8 cellular contexts compared by ENCODE assay signal in the genomic region with DNA sequence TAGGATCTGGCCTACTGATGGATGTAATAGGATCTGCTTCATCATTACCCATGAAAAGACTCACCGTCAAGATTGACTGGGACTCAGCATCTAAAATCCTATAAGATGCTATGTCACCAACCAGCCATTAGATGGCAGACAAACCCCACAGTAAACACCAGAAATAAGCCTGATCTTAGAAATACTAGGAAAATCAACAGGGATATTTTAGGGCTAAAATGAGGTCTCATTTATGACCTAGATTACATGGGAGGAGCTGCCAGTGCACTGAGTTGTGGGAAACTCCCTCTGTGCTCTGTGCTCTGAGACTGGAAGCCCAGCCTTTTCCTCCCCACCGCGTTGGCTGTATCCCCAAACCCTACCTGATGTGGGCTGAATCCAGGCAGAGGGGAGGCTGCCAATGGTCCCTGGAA.
DNase-seq lines count a peak whose midpoint lies in the region; ATAC-seq and TF ChIP-seq lines count a peak whose summit lies in the region.
"Not testable (repeated sequence)": the region's sequence is repeated elsewhere in the genome, so short reads cannot be mapped to it uniquely, and the experiment has no call there.

No MANE protein-coding gene starts in this region.

- H3K27ac ChIP-seq in 22Rv1; PC-3 (ENCODE audit: low read length); heart left ventricle: not testable (repeated sequence)

- ATAC-seq in GM18498 (IDR thresholded peaks at IDR 0.05; ENCODE audit: unreplicated experiment): peak; percentile 68
- ATAC-seq in GM21576 (IDR thresholded peaks at IDR 0.05; ENCODE audit: unreplicated experiment): peak; percentile 64
- peak; percentile 69 for ATAC-seq in HG03342 (IDR thresholded peaks at IDR 0.05; ENCODE audit: unreplicated experiment)
- ATAC-seq in PC-3: peak; percentile 69
- ATAC-seq in heart left ventricle: peak in 3 of 4 donors; percentile 20 to 70 (median 45)
- ATAC-seq in naive B cell (ENCODE audit: low read depth in 2 of 2): peak; percentile 35 to 42

- H3K36me3 ChIP-seq in PC-3 (ENCODE audit: low read depth, low read length); heart left ventricle: not testable (repeated sequence)

- not testable (repeated sequence) for BruUV-seq in PC-3 (replicated peaks; lab: Mats Ljungman, UMichigan)

- not testable (repeated sequence) for TF ChIP-seq POLR2A in heart left ventricle (IDR thresholded peaks at IDR 0.05)

- H3K9me3 ChIP-seq in PC-3 (ENCODE audit: low read length); heart left ventricle: not testable (repeated sequence)

- not testable (repeated sequence) for H3K27me3 Mint-ChIP-seq in naive B cell

- TF ChIP-seq CTCF in 22Rv1 (IDR thresholded peaks at IDR 0.05) (peak; percentile 26), PC-3 (conservative IDR thresholded peaks at IDR 0.05; ENCODE audit: low read depth, low read length) (peak; percentile 37; the same call in 1 of the 2 replicates), choroid plexus epithelial cell (conservative IDR thresholded peaks at IDR 0.05; ENCODE audit: low read depth, low read length) (peak; percentile 21), heart left ventricle (IDR thresholded peaks at IDR 0.05) (peak in 9 of 12 donors; percentile 15 to 44 (median 27))

- H3K4me3 ChIP-seq in PC-3 (ENCODE audit: low read length); choroid plexus epithelial cell (ENCODE audit: low read depth, low read length); heart left ventricle: not testable (repeated sequence)

- POLR2A ChIA-PET in PC-3 (lab: Charles Lee; ENCODE audit: unreplicated experiment): not testable (repeated sequence)

- not testable (repeated sequence) for H3F3A ChIP-seq in PC-3 (ENCODE audit: low read length, unreplicated experiment)

- H4K20me1 ChIP-seq in PC-3 (ENCODE audit: low read length): not testable (repeated sequence)

- DNase-seq in PC-3: peak; percentile 3
- not testable (repeated sequence) for DNase-seq in choroid plexus epithelial cell (ENCODE audit: low read depth); heart left ventricle; naive B cell

- not testable (repeated sequence) for H3K36me3 Mint-ChIP-seq in naive B cell

- intact Hi-C loops in PC-3 (cut with micrococcal nuclease); heart left ventricle (cut with DNase I): not testable (repeated sequence)

- H3K79me2 ChIP-seq in PC-3 (ENCODE audit: low read length): not testable (repeated sequence)

- not testable (repeated sequence) for H3K27ac Mint-ChIP-seq in naive B cell

- not testable (repeated sequence) for H3K4me3 Mint-ChIP-seq in naive B cell

- H3K27me3 ChIP-seq in PC-3 (ENCODE audit: low read length): not testable (repeated sequence)
- peaks cover 0 to 11% (median 0%) of the 10 kb centered on the region in 9 donors for H3K27me3 ChIP-seq in heart left ventricle

- not testable (repeated sequence) for H3K9ac ChIP-seq in PC-3 (ENCODE audit: low read length)

- WGBS in heart left ventricle, 4 donors: 0 to 44% (median 33%) methylated on average over 1 to 3 of the region's 3 CpGs

- H3K4me1 ChIP-seq in PC-3 (ENCODE audit: insufficient read depth, low read length); heart left ventricle: not testable (repeated sequence)

- not testable (repeated sequence) for H2AFZ ChIP-seq in PC-3 (ENCODE audit: low read length)

- H3K4me2 ChIP-seq in PC-3 (ENCODE audit: low read length): not testable (repeated sequence)

- CTCF ChIA-PET in PC-3 (lab: Charles Lee): not testable (repeated sequence)

- H3K9me2 ChIP-seq in PC-3 (replicated peaks; ENCODE audit: low read length): not testable (repeated sequence)

- not testable (repeated sequence) for H3K9me3 Mint-ChIP-seq in naive B cell

- peaks cover 9 to 11% (median 9%) of the 10 kb centered on the region in 3 donors for H3K4me1 Mint-ChIP-seq in naive B cell
